8 cellular contexts compared by ENCODE assay signal in genomic region chr11:95790933-95791247, GRCh38.
DNase-seq lines count a peak whose midpoint lies in the region; ATAC-seq lines count a peak whose summit lies in the region.

No MANE protein-coding gene starts in this region.

- no peaks in the 10 kb centered on the region for H3K27me3 ChIP-seq in rectal smooth muscle tissue (ENCODE audit: control insufficient read depth, insufficient read depth, low read length)

- H3K4me3 ChIP-seq in rectal smooth muscle tissue (ENCODE audit: low read length): peak overlapping the region; percentile 100

- peaks cover 23% of the 10 kb centered on the region for H3K4me1 ChIP-seq in rectal smooth muscle tissue (ENCODE audit: control insufficient read depth, insufficient read depth, low read length)

- peak overlapping the region; percentile 94 for H3K9ac ChIP-seq in rectal smooth muscle tissue (ENCODE audit: low read length)

- no peaks in the 10 kb centered on the region for H3K36me3 ChIP-seq in rectal smooth muscle tissue (ENCODE audit: control insufficient read depth, insufficient read depth, low read length)

- H3K27ac ChIP-seq in rectal smooth muscle tissue (ENCODE audit: low read depth, low read length): peak overlapping the region; percentile 100

- no peak for ATAC-seq in GM18870 (IDR thresholded peaks at IDR 0.05; ENCODE audit: unreplicated experiment)

- DNase-seq in activated gamma-delta T cell treated with Interleukin-2 at 50 U/mL for 16 hours (peak; percentile 38), activated gamma-delta T cell (lab: John Stamatoyannopoulos, UW) (no peak), MV-4-11 (lab: John Stamatoyannopoulos, UW) (peak; percentile 45), SW480 (ENCODE audit: low spot score) (peak; percentile 90), astrocyte of the hippocampus (ENCODE audit: low read depth, low spot score) (peak; percentile 71), hypothalamus (lab: John Stamatoyannopoulos, UW) (peak in 46 of 51 donors; percentile 20 to 76 (median 48))
